In the genomic region with DNA sequence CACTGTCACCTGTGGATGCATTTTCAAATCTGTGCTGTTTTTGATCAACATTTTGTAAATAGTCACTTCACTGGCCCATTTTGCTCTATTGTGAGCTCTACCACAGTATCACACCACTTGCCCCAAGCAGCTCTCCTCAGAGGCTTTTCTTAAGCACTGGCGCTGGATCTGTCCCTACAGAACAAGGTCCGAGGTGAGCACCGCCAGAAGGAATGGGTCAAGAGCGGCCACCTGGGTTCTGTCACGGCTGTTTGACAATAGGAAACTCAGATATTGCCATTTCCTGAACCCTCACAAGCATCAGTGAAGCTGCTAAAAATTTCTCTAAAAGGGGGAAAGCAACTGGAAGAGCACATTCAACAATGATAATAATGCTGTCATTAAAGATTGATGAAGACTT, we compare ENCODE assay signal across 26 cellular contexts.
"Had no signal": no experiment of that assay in that cellular context is flagged by ENCODE, and none has a peak within 500 bp of the region (broad histone marks: within the 10 kb centered on the region; RNA-seq: fewer than 3 reads in every experiment).

No MANE protein-coding gene starts in this region.

- DNase-seq: islet precursor cell; left ventricle myocardium inferior; mesendoderm; naive B cell; natural killer cell; nephron progenitor cell; nucleus accumbens; pancreas; posterior cingulate gyrus; retina; right cardiac atrium; sigmoid colon; small intestine; spleen; stimulated activated CD4-positive, alpha-beta T cell treated with anti-CD3 and anti-CD28 coated beads, Interleukin-4, amount 100 ng/mL, for 24 hours; stimulated activated naive CD4-positive, alpha-beta T cell; tibial artery; uterus had no signal

- ATAC-seq: natural killer cell; pancreas; right cardiac atrium; stimulated activated effector memory CD8-positive, alpha-beta T cell treated with anti-CD3 and anti-CD28 coated beads, Interleukin-12 subunit alpha, Interleukin-12 subunit beta, amount 100 ng/mL, for 72 hours had no signal

- H3K27ac Mint-ChIP-seq: mesothelial cell of epicardium; naive B cell; natural killer cell; nephron progenitor cell; stimulated activated effector memory CD8-positive, alpha-beta T cell treated with anti-CD3 and anti-CD28 coated beads, Interleukin-12 subunit alpha, Interleukin-12 subunit beta, amount 100 ng/mL, for 72 hours; stimulated activated naive CD8-positive, alpha-beta T cell treated with anti-CD3 and anti-CD28 coated beads, Interleukin-15, Interleukin-2, amounts not matched to agents 100 ng/mL and 50 ng/mL, for 24 hours; type B pancreatic cell had no signal

- H3K27ac ChIP-seq: left ventricle myocardium inferior, pancreas, prostate gland, sigmoid colon, spleen, suprapubic skin, thoracic aorta, tibial artery, uterus had no signal

- H3K9me3 ChIP-seq: left ventricle myocardium inferior, pancreas, prostate gland, sigmoid colon, spleen, suprapubic skin, thoracic aorta, tibial artery, uterus had no signal

- H3K27me3 ChIP-seq: suprapubic skin, tibial artery, uterus had no signal

- H3K4me3 Mint-ChIP-seq: mesothelial cell of epicardium; natural killer cell; nephron progenitor cell; stimulated activated effector memory CD8-positive, alpha-beta T cell treated with anti-CD3 and anti-CD28 coated beads, Interleukin-12 subunit alpha, Interleukin-12 subunit beta, amount 100 ng/mL, for 72 hours; stimulated activated naive CD8-positive, alpha-beta T cell treated with anti-CD3 and anti-CD28 coated beads, Interleukin-15, Interleukin-2, amounts not matched to agents 100 ng/mL and 50 ng/mL, for 24 hours; type B pancreatic cell had no signal

- H3K36me3 Mint-ChIP-seq: mesothelial cell of epicardium; naive B cell; natural killer cell; stimulated activated effector memory CD8-positive, alpha-beta T cell treated with anti-CD3 and anti-CD28 coated beads, Interleukin-12 subunit alpha, Interleukin-12 subunit beta, amount 100 ng/mL, for 72 hours; type B pancreatic cell had no signal

- H3K4me3 ChIP-seq: left ventricle myocardium inferior, lung, pancreas, prostate gland, sigmoid colon, spleen, suprapubic skin, thoracic aorta, tibial artery, uterus had no signal

- H3K4me1 Mint-ChIP-seq: mesothelial cell of epicardium; natural killer cell; stimulated activated effector memory CD8-positive, alpha-beta T cell treated with anti-CD3 and anti-CD28 coated beads, Interleukin-12 subunit alpha, Interleukin-12 subunit beta, amount 100 ng/mL, for 72 hours had no signal

- H3K36me3 ChIP-seq: left ventricle myocardium inferior, pancreas, prostate gland, sigmoid colon, spleen, suprapubic skin, thoracic aorta, tibial artery, uterus had no signal

- H3K9me3 Mint-ChIP-seq: mesothelial cell of epicardium; natural killer cell; nephron progenitor cell; stimulated activated effector memory CD8-positive, alpha-beta T cell treated with anti-CD3 and anti-CD28 coated beads, Interleukin-12 subunit alpha, Interleukin-12 subunit beta, amount 100 ng/mL, for 72 hours; type B pancreatic cell had no signal

- H3K4me1 ChIP-seq: left ventricle myocardium inferior, pancreas, prostate gland, sigmoid colon, suprapubic skin, tibial artery, uterus had no signal
